Comparison of ENCODE assay signal across 25 cellular contexts in the genomic region with DNA sequence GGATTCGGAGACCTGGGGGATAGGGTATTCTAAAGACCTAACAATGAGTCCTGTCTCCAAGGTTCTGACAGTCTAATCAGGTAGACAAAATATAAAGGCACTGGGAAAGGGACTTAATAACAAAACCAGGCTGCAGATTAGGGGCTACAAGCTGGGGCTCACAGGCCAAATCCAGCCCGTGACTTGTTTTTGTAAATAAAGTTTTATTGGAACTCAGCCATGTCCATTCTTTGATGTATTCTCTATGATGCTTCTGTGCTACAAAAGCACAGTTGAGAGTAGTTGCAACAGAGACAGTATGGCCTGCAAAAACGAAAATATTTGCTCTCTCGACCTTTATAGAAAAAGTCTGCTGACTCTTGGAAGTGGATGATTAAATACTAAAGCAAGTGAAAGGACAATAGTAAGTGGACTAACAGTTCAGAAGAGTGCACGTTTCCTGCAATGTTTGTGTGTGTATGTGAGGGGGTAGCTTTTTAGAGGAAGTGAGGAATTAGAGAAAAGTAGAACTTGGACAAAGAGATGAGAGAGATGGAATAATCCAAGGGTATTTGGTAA.
"Had no signal": no experiment of that assay in that cellular context is flagged by ENCODE, and none has a peak within 500 bp of the region (broad histone marks: within the 10 kb centered on the region; RNA-seq: fewer than 3 reads in every experiment).

No MANE protein-coding gene starts in this region.

- H3K9me3 ChIP-seq: adrenal gland, ascending aorta, esophagus squamous epithelium, left ventricle myocardium inferior, neutrophil, ovary, tibial artery had no signal

- ATAC-seq: activated T-cell treated with anti-CD3 and anti-CD28 coated beads, Interleukin-2, amount 50 U/mL, for 4 hours; natural killer cell treated with Interleukin-12 subunit alpha and Interleukin-12 subunit beta and Interleukin-15 and Interleukin-18, amount 100 ng/mL, for 72 hours; psoas muscle; right cardiac atrium; stimulated activated effector memory CD8-positive, alpha-beta T cell treated with anti-CD3 and anti-CD28 coated beads, Interleukin-12 subunit alpha, Interleukin-12 subunit beta, amount 100 ng/mL, for 72 hours; stimulated activated naive CD8-positive, alpha-beta T cell treated with anti-CD3 and anti-CD28 coated beads, Interleukin-15, amount 100 ng/mL, for 72 hours; WTC11 had no signal

- H3K4me1 ChIP-seq: esophagus squamous epithelium, psoas muscle had no signal

- H3K4me3 ChIP-seq: adrenal gland, ascending aorta, esophagus squamous epithelium, hepatocyte, left ventricle myocardium inferior, ovary, psoas muscle, skin epidermis, tibial artery had no signal

- FAIRE-seq: colon had no signal

- H3K36me3 ChIP-seq: adrenal gland, ascending aorta, brain microvascular endothelial cell, esophagus squamous epithelium, left ventricle myocardium inferior, neutrophil, ovary, tibial artery had no signal

- DNase-seq: activated CD4-positive, alpha-beta T cell treated with anti-CD3 and anti-CD28 coated beads, Interleukin-2, amount 50 U/mL, for 48 hours; activated CD8-positive, alpha-beta memory T cell treated with anti-CD3 and anti-CD28 coated beads, Interleukin-2, amount 50 U/mL, for 48 hours; activated naive CD4-positive, alpha-beta T cell; activated T-cell treated with anti-CD3 and anti-CD28 coated beads, Interleukin-2, amount 50 U/mL, for 4 hours; adrenal gland; brain microvascular endothelial cell; central memory CD4-positive, alpha-beta T cell; esophagus squamous epithelium; immature natural killer cell; left ventricle myocardium inferior; ovary; psoas muscle; right cardiac atrium; stimulated activated CD4-positive, alpha-beta T cell treated with anti-CD3 and anti-CD28 coated beads, Interleukin-2, amount 100 ng/mL, for 24 hours; stimulated activated naive CD8-positive, alpha-beta T cell treated with anti-CD3 and anti-CD28 coated beads, Interleukin-15, amount 100 ng/mL, for 72 hours; T-helper 9 cell; tibial artery had no signal

- H3K27me3 ChIP-seq: adrenal gland, ascending aorta, brain microvascular endothelial cell, esophagus squamous epithelium, hepatocyte, neutrophil, ovary, tibial artery had no signal

- H3K27ac ChIP-seq: ascending aorta, brain microvascular endothelial cell, esophagus squamous epithelium, hepatocyte, left ventricle myocardium inferior, neutrophil, ovary, psoas muscle, skin epidermis, tibial artery had no signal
